1 cellular context compared by ENCODE assay signal in the genomic region with DNA sequence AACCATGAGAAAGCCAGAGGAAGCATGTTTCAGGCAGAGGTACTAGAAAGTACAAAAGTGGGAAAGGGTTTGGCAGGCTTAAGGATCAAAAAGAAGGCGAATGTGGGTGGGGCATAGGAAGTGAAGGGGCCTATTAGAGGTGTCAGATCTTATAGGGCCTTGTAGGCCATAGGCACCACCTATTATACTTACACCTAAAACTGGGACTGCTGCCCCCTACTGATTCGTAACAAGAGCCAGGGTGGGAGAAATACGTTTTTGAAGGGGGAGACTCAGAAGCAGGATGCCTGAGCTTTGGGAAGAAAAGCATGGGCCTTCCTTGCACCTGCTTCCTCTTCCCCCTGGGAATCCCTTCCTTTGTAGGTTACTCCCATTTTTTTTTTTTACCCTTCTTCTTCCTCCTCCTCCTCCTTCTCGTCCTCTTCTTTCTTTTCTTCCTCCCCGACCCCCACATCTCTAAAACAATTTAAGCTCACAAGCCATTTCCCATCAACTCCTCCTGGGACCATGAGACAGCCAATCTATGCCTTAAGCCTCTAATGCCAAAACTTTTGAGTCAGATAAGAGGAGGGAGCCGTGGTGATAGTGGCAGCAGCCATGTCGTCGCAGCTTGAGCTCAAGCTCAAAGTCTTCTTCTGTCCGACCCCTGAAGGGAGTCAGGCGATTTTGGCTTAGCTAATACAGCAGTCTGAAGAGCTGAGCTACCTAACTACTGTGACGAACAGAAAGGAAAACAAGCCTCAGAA.
TF ChIP-seq lines count a peak whose summit lies in the region.

No MANE protein-coding gene starts in this region.

TF ChIP-seq in HepG2, 621 proteins besides CTCF, POLR2A, EP300 and RAD21 (continues in another document):
- TF ChIP-seq ZFP1 (CRISPR knock-in tag; IDR thresholded peaks at IDR 0.05) (no peak), ZNF17 (CRISPR knock-in tag; IDR thresholded peaks at IDR 0.05) (no peak), TCF7 (IDR thresholded peaks at IDR 0.05; ENCODE audit: low read depth) (peak; percentile 25; the same call in 1 of the 2 replicates), MED1 (CRISPR knock-in tag; IDR thresholded peaks at IDR 0.05) (0 out of 2 replicates have a peak, but pooled peaks have one; percentile 8), ZNF724P (CRISPR knock-in tag; IDR thresholded peaks at IDR 0.05; ENCODE audit: borderline replicate concordance) (no peak), SALL2 (CRISPR knock-in tag; IDR thresholded peaks at IDR 0.05) (peak; percentile 43; the same call in 1 of the 2 replicates), ZNF253 (CRISPR knock-in tag; IDR thresholded peaks at IDR 0.05; ENCODE audit: borderline replicate concordance) (no peak), XBP1 (CRISPR knock-in tag; IDR thresholded peaks at IDR 0.05) (no peak), PHF21A (CRISPR knock-in tag; IDR thresholded peaks at IDR 0.05) (peak; percentile 21; the same call in 1 of the 2 replicates), KMT2B (CRISPR knock-in tag; IDR thresholded peaks at IDR 0.05) (no peak), KAT8 (CRISPR knock-in tag; IDR thresholded peaks at IDR 0.05) (no peak), SNAI1 (CRISPR knock-in tag; IDR thresholded peaks at IDR 0.05; ENCODE audit: borderline replicate concordance) (no peak)
- TF ChIP-seq, protein P1, sequence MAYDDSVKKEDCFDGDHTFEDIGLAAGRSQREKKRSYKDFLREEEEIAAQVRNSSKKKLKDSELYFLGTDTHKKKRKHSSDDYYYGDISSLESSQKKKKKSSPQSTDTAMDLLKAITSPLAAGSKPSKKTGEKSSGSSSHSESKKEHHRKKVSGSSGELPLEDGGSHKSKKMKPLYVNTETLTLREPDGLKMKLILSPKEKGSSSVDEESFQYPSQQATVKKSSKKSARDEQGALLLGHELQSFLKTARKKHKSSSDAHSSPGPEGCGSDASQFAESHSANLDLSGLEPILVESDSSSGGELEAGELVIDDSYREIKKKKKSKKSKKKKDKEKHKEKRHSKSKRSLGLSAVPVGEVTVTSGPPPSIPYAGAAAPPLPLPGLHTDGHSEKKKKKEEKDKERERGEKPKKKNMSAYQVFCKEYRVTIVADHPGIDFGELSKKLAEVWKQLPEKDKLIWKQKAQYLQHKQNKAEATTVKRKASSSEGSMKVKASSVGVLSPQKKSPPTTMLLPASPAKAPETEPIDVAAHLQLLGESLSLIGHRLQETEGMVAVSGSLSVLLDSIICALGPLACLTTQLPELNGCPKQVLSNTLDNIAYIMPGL (CRISPR knock-in tag; IDR thresholded peaks at IDR 0.05; ENCODE audit: borderline replicate concordance in 1 of 2, low read depth in 1 of 2): 0 out of 4 replicates have a peak, but pooled peaks of 1 of the 2 experiments have one; percentile 11
- TF ChIP-seq, protein P2, sequence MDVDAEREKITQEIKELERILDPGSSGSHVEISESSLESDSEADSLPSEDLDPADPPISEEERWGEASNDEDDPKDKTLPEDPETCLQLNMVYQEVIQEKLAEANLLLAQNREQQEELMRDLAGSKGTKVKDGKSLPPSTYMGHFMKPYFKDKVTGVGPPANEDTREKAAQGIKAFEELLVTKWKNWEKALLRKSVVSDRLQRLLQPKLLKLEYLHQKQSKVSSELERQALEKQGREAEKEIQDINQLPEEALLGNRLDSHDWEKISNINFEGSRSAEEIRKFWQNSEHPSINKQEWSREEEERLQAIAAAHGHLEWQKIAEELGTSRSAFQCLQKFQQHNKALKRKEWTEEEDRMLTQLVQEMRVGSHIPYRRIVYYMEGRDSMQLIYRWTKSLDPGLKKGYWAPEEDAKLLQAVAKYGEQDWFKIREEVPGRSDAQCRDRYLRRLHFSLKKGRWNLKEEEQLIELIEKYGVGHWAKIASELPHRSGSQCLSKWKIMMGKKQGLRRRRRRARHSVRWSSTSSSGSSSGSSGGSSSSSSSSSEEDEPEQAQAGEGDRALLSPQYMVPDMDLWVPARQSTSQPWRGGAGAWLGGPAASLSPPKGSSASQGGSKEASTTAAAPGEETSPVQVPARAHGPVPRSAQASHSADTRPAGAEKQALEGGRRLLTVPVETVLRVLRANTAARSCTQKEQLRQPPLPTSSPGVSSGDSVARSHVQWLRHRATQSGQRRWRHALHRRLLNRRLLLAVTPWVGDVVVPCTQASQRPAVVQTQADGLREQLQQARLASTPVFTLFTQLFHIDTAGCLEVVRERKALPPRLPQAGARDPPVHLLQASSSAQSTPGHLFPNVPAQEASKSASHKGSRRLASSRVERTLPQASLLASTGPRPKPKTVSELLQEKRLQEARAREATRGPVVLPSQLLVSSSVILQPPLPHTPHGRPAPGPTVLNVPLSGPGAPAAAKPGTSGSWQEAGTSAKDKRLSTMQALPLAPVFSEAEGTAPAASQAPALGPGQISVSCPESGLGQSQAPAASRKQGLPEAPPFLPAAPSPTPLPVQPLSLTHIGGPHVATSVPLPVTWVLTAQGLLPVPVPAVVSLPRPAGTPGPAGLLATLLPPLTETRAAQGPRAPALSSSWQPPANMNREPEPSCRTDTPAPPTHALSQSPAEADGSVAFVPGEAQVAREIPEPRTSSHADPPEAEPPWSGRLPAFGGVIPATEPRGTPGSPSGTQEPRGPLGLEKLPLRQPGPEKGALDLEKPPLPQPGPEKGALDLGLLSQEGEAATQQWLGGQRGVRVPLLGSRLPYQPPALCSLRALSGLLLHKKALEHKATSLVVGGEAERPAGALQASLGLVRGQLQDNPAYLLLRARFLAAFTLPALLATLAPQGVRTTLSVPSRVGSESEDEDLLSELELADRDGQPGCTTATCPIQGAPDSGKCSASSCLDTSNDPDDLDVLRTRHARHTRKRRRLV (CRISPR knock-in tag; IDR thresholded peaks at IDR 0.05): no peak
- TF ChIP-seq, protein P3, sequence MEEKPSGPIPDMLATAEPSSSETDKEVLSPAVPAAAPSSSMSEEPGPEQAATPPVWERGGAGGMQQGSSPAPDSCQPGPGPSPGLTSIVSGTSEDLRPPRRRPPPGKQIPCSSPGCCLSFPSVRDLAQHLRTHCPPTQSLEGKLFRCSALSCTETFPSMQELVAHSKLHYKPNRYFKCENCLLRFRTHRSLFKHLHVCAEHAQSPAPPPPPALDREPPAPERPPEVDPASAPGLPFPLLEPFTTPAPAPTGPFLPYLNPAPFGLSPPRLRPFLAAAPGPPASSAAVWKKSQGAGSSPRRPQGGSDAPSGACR (CRISPR knock-in tag; IDR thresholded peaks at IDR 0.05): no peak
- TF ChIP-seq, protein P4, sequence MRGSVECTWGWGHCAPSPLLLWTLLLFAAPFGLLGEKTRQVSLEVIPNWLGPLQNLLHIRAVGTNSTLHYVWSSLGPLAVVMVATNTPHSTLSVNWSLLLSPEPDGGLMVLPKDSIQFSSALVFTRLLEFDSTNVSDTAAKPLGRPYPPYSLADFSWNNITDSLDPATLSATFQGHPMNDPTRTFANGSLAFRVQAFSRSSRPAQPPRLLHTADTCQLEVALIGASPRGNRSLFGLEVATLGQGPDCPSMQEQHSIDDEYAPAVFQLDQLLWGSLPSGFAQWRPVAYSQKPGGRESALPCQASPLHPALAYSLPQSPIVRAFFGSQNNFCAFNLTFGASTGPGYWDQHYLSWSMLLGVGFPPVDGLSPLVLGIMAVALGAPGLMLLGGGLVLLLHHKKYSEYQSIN (CRISPR knock-in tag; IDR thresholded peaks at IDR 0.05; ENCODE audit: borderline replicate concordance): no peak
- TF ChIP-seq, protein P5, sequence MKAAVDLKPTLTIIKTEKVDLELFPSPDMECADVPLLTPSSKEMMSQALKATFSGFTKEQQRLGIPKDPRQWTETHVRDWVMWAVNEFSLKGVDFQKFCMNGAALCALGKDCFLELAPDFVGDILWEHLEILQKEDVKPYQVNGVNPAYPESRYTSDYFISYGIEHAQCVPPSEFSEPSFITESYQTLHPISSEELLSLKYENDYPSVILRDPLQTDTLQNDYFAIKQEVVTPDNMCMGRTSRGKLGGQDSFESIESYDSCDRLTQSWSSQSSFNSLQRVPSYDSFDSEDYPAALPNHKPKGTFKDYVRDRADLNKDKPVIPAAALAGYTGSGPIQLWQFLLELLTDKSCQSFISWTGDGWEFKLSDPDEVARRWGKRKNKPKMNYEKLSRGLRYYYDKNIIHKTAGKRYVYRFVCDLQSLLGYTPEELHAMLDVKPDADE (CRISPR knock-in tag; IDR thresholded peaks at IDR 0.05): no peak
- TF ChIP-seq, protein P6, sequence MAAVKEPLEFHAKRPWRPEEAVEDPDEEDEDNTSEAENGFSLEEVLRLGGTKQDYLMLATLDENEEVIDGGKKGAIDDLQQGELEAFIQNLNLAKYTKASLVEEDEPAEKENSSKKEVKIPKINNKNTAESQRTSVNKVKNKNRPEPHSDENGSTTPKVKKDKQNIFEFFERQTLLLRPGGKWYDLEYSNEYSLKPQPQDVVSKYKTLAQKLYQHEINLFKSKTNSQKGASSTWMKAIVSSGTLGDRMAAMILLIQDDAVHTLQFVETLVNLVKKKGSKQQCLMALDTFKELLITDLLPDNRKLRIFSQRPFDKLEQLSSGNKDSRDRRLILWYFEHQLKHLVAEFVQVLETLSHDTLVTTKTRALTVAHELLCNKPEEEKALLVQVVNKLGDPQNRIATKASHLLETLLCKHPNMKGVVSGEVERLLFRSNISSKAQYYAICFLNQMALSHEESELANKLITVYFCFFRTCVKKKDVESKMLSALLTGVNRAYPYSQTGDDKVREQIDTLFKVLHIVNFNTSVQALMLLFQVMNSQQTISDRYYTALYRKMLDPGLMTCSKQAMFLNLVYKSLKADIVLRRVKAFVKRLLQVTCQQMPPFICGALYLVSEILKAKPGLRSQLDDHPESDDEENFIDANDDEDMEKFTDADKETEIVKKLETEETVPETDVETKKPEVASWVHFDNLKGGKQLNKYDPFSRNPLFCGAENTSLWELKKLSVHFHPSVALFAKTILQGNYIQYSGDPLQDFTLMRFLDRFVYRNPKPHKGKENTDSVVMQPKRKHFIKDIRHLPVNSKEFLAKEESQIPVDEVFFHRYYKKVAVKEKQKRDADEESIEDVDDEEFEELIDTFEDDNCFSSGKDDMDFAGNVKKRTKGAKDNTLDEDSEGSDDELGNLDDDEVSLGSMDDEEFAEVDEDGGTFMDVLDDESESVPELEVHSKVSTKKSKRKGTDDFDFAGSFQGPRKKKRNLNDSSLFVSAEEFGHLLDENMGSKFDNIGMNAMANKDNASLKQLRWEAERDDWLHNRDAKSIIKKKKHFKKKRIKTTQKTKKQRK (IDR thresholded peaks at IDR 0.05; ENCODE audit: low read length): no peak
- TF ChIP-seq, protein P7, sequence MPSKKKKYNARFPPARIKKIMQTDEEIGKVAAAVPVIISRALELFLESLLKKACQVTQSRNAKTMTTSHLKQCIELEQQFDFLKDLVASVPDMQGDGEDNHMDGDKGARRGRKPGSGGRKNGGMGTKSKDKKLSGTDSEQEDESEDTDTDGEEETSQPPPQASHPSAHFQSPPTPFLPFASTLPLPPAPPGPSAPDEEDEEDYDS (CRISPR knock-in tag; IDR thresholded peaks at IDR 0.05): peak; percentile 41; the same call in 1 of the 2 replicates
- TF ChIP-seq, protein P8, sequence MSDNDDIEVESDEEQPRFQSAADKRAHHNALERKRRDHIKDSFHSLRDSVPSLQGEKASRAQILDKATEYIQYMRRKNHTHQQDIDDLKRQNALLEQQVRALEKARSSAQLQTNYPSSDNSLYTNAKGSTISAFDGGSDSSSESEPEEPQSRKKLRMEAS (IDR thresholded peaks at IDR 0.05): no peak
- TF ChIP-seq, protein P9, sequence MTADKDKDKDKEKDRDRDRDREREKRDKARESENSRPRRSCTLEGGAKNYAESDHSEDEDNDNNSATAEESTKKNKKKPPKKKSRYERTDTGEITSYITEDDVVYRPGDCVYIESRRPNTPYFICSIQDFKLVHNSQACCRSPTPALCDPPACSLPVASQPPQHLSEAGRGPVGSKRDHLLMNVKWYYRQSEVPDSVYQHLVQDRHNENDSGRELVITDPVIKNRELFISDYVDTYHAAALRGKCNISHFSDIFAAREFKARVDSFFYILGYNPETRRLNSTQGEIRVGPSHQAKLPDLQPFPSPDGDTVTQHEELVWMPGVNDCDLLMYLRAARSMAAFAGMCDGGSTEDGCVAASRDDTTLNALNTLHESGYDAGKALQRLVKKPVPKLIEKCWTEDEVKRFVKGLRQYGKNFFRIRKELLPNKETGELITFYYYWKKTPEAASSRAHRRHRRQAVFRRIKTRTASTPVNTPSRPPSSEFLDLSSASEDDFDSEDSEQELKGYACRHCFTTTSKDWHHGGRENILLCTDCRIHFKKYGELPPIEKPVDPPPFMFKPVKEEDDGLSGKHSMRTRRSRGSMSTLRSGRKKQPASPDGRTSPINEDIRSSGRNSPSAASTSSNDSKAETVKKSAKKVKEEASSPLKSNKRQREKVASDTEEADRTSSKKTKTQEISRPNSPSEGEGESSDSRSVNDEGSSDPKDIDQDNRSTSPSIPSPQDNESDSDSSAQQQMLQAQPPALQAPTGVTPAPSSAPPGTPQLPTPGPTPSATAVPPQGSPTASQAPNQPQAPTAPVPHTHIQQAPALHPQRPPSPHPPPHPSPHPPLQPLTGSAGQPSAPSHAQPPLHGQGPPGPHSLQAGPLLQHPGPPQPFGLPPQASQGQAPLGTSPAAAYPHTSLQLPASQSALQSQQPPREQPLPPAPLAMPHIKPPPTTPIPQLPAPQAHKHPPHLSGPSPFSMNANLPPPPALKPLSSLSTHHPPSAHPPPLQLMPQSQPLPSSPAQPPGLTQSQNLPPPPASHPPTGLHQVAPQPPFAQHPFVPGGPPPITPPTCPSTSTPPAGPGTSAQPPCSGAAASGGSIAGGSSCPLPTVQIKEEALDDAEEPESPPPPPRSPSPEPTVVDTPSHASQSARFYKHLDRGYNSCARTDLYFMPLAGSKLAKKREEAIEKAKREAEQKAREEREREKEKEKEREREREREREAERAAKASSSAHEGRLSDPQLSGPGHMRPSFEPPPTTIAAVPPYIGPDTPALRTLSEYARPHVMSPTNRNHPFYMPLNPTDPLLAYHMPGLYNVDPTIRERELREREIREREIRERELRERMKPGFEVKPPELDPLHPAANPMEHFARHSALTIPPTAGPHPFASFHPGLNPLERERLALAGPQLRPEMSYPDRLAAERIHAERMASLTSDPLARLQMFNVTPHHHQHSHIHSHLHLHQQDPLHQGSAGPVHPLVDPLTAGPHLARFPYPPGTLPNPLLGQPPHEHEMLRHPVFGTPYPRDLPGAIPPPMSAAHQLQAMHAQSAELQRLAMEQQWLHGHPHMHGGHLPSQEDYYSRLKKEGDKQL (CRISPR knock-in tag; IDR thresholded peaks at IDR 0.05; ENCODE audit: low read depth): no peak
- TF ChIP-seq, protein P10, sequence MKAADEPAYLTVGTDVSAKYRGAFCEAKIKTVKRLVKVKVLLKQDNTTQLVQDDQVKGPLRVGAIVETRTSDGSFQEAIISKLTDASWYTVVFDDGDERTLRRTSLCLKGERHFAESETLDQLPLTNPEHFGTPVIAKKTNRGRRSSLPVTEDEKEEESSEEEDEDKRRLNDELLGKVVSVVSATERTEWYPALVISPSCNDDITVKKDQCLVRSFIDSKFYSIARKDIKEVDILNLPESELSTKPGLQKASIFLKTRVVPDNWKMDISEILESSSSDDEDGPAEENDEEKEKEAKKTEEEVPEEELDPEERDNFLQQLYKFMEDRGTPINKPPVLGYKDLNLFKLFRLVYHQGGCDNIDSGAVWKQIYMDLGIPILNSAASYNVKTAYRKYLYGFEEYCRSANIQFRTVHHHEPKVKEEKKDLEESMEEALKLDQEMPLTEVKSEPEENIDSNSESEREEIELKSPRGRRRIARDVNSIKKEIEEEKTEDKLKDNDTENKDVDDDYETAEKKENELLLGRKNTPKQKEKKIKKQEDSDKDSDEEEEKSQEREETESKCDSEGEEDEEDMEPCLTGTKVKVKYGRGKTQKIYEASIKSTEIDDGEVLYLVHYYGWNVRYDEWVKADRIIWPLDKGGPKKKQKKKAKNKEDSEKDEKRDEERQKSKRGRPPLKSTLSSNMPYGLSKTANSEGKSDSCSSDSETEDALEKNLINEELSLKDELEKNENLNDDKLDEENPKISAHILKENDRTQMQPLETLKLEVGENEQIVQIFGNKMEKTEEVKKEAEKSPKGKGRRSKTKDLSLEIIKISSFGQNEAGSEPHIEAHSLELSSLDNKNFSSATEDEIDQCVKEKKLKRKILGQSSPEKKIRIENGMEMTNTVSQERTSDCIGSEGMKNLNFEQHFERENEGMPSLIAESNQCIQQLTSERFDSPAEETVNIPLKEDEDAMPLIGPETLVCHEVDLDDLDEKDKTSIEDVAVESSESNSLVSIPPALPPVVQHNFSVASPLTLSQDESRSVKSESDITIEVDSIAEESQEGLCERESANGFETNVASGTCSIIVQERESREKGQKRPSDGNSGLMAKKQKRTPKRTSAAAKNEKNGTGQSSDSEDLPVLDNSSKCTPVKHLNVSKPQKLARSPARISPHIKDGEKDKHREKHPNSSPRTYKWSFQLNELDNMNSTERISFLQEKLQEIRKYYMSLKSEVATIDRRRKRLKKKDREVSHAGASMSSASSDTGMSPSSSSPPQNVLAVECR (CRISPR knock-in tag; IDR thresholded peaks at IDR 0.05; ENCODE audit: borderline replicate concordance): no peak
